Comparison of ENCODE assay signal across 1 cellular context in the genomic region with DNA sequence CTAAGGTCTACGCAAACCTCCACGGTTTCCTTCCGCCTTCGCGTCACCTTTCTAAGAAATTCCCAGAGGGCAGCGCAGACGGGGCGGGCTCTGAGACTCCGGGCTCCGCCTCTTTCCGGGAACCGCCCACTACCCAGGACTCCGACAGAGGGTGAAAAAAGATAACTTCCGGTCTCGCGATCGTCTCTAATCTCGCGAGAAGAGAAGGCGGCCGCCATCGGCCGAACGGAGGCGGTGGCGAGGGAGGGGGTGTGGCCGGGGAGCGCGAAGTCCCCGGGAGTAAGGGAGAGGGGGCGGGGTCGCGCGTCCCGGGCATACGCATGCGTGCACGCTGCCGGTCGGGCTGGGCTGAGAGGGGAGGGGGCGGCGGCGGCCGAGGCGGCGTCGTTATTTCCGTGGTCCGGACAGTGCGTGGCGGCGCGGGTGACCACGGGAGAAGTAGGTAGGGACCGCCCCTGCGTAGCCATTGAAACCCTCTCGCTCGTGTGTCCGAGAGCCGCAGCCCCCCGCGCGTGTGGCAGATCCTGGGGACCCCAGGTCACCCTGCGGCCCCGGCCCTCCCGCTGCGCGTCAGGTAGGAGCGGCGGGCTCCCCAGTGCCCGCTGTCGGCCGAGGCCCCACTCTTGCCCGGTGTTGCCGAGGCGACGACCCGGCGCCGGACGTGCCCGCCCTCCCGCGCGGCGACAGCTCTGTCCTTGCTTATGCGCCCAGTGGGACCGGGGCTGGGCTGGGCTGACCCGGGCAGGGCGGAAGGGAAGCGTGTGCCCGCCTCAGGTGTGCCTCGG.
TF ChIP-seq lines count a peak whose summit lies in the region.

A gene (plus strand): TSS at position 315 of the 785 bp plus-strand sequence. CDS start 1,014 bp downstream, outside the sequence.

TF ChIP-seq in liver, 16 proteins besides CTCF, POLR2A, EP300 and RAD21 (continued from another document):
- TF ChIP-seq, protein P1, sequence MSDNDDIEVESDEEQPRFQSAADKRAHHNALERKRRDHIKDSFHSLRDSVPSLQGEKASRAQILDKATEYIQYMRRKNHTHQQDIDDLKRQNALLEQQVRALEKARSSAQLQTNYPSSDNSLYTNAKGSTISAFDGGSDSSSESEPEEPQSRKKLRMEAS (IDR thresholded peaks at IDR 0.05): peak; percentile 68
TF ChIP-seq in liver: peak in this region for 11.
